ENCODE assay signal across 20 cellular contexts in genomic region chr7:2044883-2045471, GRCh38.
DNase-seq lines count a peak whose midpoint lies in the region; ATAC-seq and TF ChIP-seq lines count a peak whose summit lies in the region.
"Had no signal": no experiment of that assay in that cellular context is flagged by ENCODE, and none has a peak within 500 bp of the region (broad histone marks: within the 10 kb centered on the region; RNA-seq: fewer than 3 reads in every experiment).

No MANE protein-coding gene starts in this region.

- H3K27me3 ChIP-seq in BE2C (no peaks in the 10 kb centered on the region), H9 (ENCODE audit: insufficient read depth, low read length) (no peaks in the 10 kb centered on the region), lower lobe of right lung (ENCODE audit: low read depth) (no peaks in the 10 kb centered on the region), psoas muscle (ENCODE audit: insufficient read depth in 3 of 3, low read length in 2 of 3) (no peaks in the 10 kb centered on the region)
- H3K27me3 ChIP-seq: Peyer's patch had no signal

- H4K8ac ChIP-seq in H9 (replicated peaks; ENCODE audit: insufficient read length, low read depth, low read length): no peak overlapping the region

- no peak overlapping the region for H3K27ac ChIP-seq in H9 (ENCODE audit: insufficient read length, low read depth, low read length)
- H3K27ac ChIP-seq in lower lobe of right lung: no peak overlapping the region
- H3K27ac ChIP-seq in psoas muscle: no peak overlapping the region
- H3K27ac ChIP-seq: Peyer's patch had no signal

- H3K36me3 ChIP-seq in BE2C (peaks cover 13% of the 10 kb centered on the region), lower lobe of right lung (no peaks in the 10 kb centered on the region), psoas muscle (ENCODE audit: insufficient read depth in 1 of 2, low read depth in 1 of 2) (no peaks in the 10 kb centered on the region)

- no peak overlapping the region for H3K56ac ChIP-seq in H9 (ENCODE audit: insufficient read length, low read depth, low read length)

- no peaks in the 10 kb centered on the region; the same call in 1 of the 2 replicates for H3K27me3 Mint-ChIP-seq in H9 (ENCODE audit: low read depth)
- H3K27me3 Mint-ChIP-seq: activated CD4-positive, alpha-beta memory T cell treated with anti-CD3 and anti-CD28 coated beads for 36 hours had no signal

- H3K23ac ChIP-seq in H9 (ENCODE audit: insufficient read length, low read depth, low read length): no peak overlapping the region

- H3K4me1 ChIP-seq in BE2C (no peaks in the 10 kb centered on the region), H9 (ENCODE audit: insufficient read depth, low read length) (no peaks in the 10 kb centered on the region; the same call in 1 of the 2 replicates), lower lobe of right lung (no peaks in the 10 kb centered on the region), psoas muscle (no peaks in the 10 kb centered on the region)
- H3K4me1 ChIP-seq: Peyer's patch had no signal

- H3T11ph ChIP-seq in H9 (ENCODE audit: low read length): no peak overlapping the region

- H2BK12ac ChIP-seq in H9 (ENCODE audit: insufficient read length, low read depth, low read length): no peak overlapping the region

- no peak overlapping the region for H3K9ac ChIP-seq in H9 (ENCODE audit: extremely low read depth, insufficient read length, low read length)

- no peak overlapping the region for H2BK15ac ChIP-seq in H9 (ENCODE audit: low read depth, low read length)

- no peak overlapping the region for H3K4ac ChIP-seq in H9 (ENCODE audit: low read depth, low read length)

- H3K4me3 ChIP-seq in BE2C (ENCODE audit: low read depth, low read length): no peak overlapping the region
- no peak overlapping the region for H3K4me3 ChIP-seq in lower lobe of right lung
- no peak overlapping the region for H3K4me3 ChIP-seq in psoas muscle
- H3K4me3 ChIP-seq: GM12878, Peyer's patch had no signal

- no peak for TF ChIP-seq CTCF in BE2C (IDR thresholded peaks at IDR 0.05; ENCODE audit: low read depth, low read length)
- TF ChIP-seq CTCF in H9 (conservative IDR thresholded peaks at IDR 0.05): no peak
- TF ChIP-seq CTCF in lower lobe of right lung (IDR thresholded peaks at IDR 0.05): no peak
- no peak for TF ChIP-seq CTCF in psoas muscle (IDR thresholded peaks at IDR 0.05)

- no peak overlapping the region for H3K4me3 Mint-ChIP-seq in H9
- H3K4me3 Mint-ChIP-seq: activated CD4-positive, alpha-beta memory T cell treated with anti-CD3 and anti-CD28 coated beads for 36 hours had no signal

- H3K23me2 ChIP-seq in H9 (ENCODE audit: insufficient read length, low read depth, low read length, poor library complexity, severe bottlenecking): no peaks in the 10 kb centered on the region

- no peak overlapping the region for H2BK120ac ChIP-seq in H9 (ENCODE audit: low read depth, low read length, poor library complexity, severe bottlenecking)

- no peaks in the 10 kb centered on the region for H3K79me1 ChIP-seq in H9 (ENCODE audit: insufficient read depth, low read depth, low read length, poor library complexity, severe bottlenecking)

- no peak for ATAC-seq in lower lobe of right lung
- ATAC-seq in psoas muscle: no peak
- ATAC-seq in HG02588 (IDR thresholded peaks at IDR 0.05; ENCODE audit: unreplicated experiment): no peak
- ATAC-seq: GM12878 had no signal

- intact Hi-C loops in lower lobe of right lung (cut with DNase I): no loop called here
- intact Hi-C loops in psoas muscle (cut with DNase I): no loop called here

- H3K79me2 ChIP-seq in H9 (ENCODE audit: insufficient read depth, low read length): no peaks in the 10 kb centered on the region

- peaks cover 6 to 15% of the 10 kb centered on the region in 2 experiments for H3K9me3 Mint-ChIP-seq in H9
- H3K9me3 Mint-ChIP-seq: activated CD4-positive, alpha-beta memory T cell treated with anti-CD3 and anti-CD28 coated beads for 36 hours had no signal

- no peak overlapping the region for H3K14ac ChIP-seq in H9 (ENCODE audit: insufficient read depth, low read length)

- no peak overlapping the region for H2BK20ac ChIP-seq in H9 (ENCODE audit: low read depth, low read length, poor library complexity, severe bottlenecking)

- no peak overlapping the region for H4K5ac ChIP-seq in H9 (ENCODE audit: insufficient read length, low read depth, low read length)

- H3K4me2 ChIP-seq in H9 (ENCODE audit: insufficient read depth, insufficient read length, low read length): no peak overlapping the region

- H3K27ac Mint-ChIP-seq in H9: peak overlapping the region in 2 of 3 experiments; percentile 92 to 93; a peak in 5 of 7 replicates
- H3K27ac Mint-ChIP-seq: activated CD4-positive, alpha-beta memory T cell treated with anti-CD3 and anti-CD28 coated beads for 36 hours had no signal

- no peak overlapping the region for H4K91ac ChIP-seq in H9 (ENCODE audit: insufficient read length, low read depth, low read length)

- peaks cover 10 to 27% of the 10 kb centered on the region in 2 experiments for H3K4me1 Mint-ChIP-seq in H9

- H2AFZ ChIP-seq in H9 (ENCODE audit: low read length): no peak overlapping the region

- H3K36me3 Mint-ChIP-seq in H9 (ENCODE audit: insufficient read depth in 1 of 3, low read depth in 3 of 3): peaks cover 16 to 19% (median 17%) of the 10 kb centered on the region in 3 experiments; a peak in 6 of 7 replicates

- no peaks in the 10 kb centered on the region for H3K9me3 ChIP-seq in BE2C
- H3K9me3 ChIP-seq in H9 (ENCODE audit: control insufficient read depth, low read depth, low read length): no peaks in the 10 kb centered on the region
- no peaks in the 10 kb centered on the region for H3K9me3 ChIP-seq in lower lobe of right lung
- H3K9me3 ChIP-seq in psoas muscle: no peaks in the 10 kb centered on the region
- H3K9me3 ChIP-seq: Peyer's patch had no signal

- H4K20me1 ChIP-seq in H9 (ENCODE audit: control insufficient read depth, insufficient read depth, insufficient read length): no peaks in the 10 kb centered on the region

- no peak overlapping the region for H2AK5ac ChIP-seq in H9 (ENCODE audit: insufficient read length, low read length)

- DNase-seq in BE2C (peak; percentile 2), H9 (no peak), lower lobe of right lung (peak; percentile 38), psoas muscle (peak; percentile 4 to 42), EL (no peak), NCI-H446 (lab: John Stamatoyannopoulos, UW) (no peak), AG08396 (ENCODE audit: low spot score) (no peak)
- DNase-seq: activated CD4-positive, alpha-beta memory T cell treated with anti-CD3 and anti-CD28 coated beads for 36 hours; activated gamma-delta T cell treated with Interleukin-2 at 50 U/mL for 16 hours; amniotic stem cell; cortex of kidney; DMS79 treated with DMSO at 0.1 percent for 48 hours; glutamatergic neuron; HCEC 1CT; midbrain; NCI-H2107; NCI-H510A treated with DMSO at 0.1 percent for 48 hours had no signal

- no peak overlapping the region for H2BK5ac ChIP-seq in H9 (ENCODE audit: insufficient read length, low read length)

- no CpG with 5 or more reads among the region's 21 CpGs for WGBS in H9 (ENCODE audit: extremely low coverage, insufficient read length, low lambda C conversion rate)
- 93 to 98% (median 95%) methylated on average over 21 of the region's 21 CpGs for WGBS in psoas muscle, 3 donors

- H3K18ac ChIP-seq in H9 (ENCODE audit: insufficient read length, low read depth, low read length): no peak overlapping the region

Comparison
In these comparisons a context has a peak if more than half of its experiments do, and no peak if none do; other contexts are left out.
1. DNase-seq: peak in BE2C (single experiment), lower lobe of right lung (single experiment) and psoas muscle (2 of 2); none in H9 (single experiment), EL (single experiment), NCI-H446 (0 of 2) and AG08396 (single experiment).